ENCODE assay signal across 14 cellular contexts in the genomic region with DNA sequence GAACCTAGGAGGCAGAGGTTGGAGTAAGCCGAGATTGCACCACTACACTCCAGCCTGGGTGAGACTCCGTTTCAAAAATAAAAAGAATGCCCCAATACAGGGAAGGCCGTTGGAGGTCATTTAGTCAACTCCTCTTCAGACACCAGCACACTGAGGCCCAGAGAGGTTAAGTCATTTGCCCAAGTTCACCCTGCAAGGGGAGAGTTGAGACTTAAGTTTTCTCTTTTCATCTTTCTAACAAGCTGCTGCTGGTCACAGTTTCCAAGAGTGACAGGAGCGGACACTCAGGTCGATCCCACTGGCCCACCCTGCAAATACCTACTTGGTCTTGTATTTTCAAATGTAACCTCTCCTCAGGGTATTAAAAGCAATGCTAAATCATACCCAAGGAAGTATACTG. TPM values are rescaled to one million over a fixed set of nuclear protein-coding genes. Genes with fewer than 3 reads are reported as not detected.
A peak's percentile ranks its signal among the peaks of the same experiment; 100 is the strongest.
DNase-seq lines count a peak whose midpoint lies in the region; ATAC-seq, FAIRE-seq and TF ChIP-seq lines count a peak whose summit lies in the region.
"Had no signal": no experiment of that assay in that cellular context is flagged by ENCODE, and none has a peak within 500 bp of the region (broad histone marks: within the 10 kb centered on the region; RNA-seq: fewer than 3 reads in every experiment).

No MANE protein-coding gene starts in this region.

- ATAC-seq in thoracic aorta (ENCODE audit: insufficient number of reproducible peaks, low FRiP score, low read depth): no peak

- no peak overlapping the region for H3K9ac ChIP-seq in colonic mucosa (ENCODE audit: low read depth in 2 of 2, low read length in 2 of 2)

- no peaks in the 10 kb centered on the region for H3K9me3 Mint-ChIP-seq in mesothelial cell of epicardium

- H3F3A ChIP-seq in PC-9 (ENCODE audit: insufficient read depth, low read depth): peaks cover 41% of the 10 kb centered on the region

- H3K36me3 Mint-ChIP-seq in mesothelial cell of epicardium: no peaks in the 10 kb centered on the region

- H3K27me3 ChIP-seq in PC-9 (ENCODE audit: insufficient read depth, low read depth) (no peaks in the 10 kb centered on the region), colonic mucosa (no peaks in the 10 kb centered on the region), thoracic aorta (replicated peaks; ENCODE audit: insufficient read depth) (no peaks in the 10 kb centered on the region)

- no peaks in the 10 kb centered on the region; the same call in 1 of the 2 replicates for H3K9me2 ChIP-seq in PC-9 (ENCODE audit: insufficient read depth)

- H3K79me2 ChIP-seq in PC-9 (ENCODE audit: low read depth): no peaks in the 10 kb centered on the region

- TF ChIP-seq CTCF in PC-9 (conservative IDR thresholded peaks at IDR 0.05) (no peak), colonic mucosa (IDR thresholded peaks at IDR 0.05) (no peak), mesothelial cell of epicardium (IDR thresholded peaks at IDR 0.05; ENCODE audit: unreplicated experiment) (no peak), thoracic aorta (IDR thresholded peaks at IDR 0.05) (no peak)

- H3K4me1 ChIP-seq in PC-9 (replicated peaks; ENCODE audit: insufficient read depth): peaks cover 38% of the 10 kb centered on the region
- H3K4me1 ChIP-seq in colonic mucosa: no peaks in the 10 kb centered on the region
- peaks cover 22 to 35% of the 10 kb centered on the region in 2 donors for H3K4me1 ChIP-seq in thoracic aorta (ENCODE audit: control insufficient read depth in 1 of 2, low read depth in 2 of 2)

- no peaks in the 10 kb centered on the region for H4K20me1 ChIP-seq in PC-9 (ENCODE audit: insufficient read depth)

- BruUV-seq in PC-9 (replicated peaks; lab: Mats Ljungman, UMichigan): no TSS peak

- no peaks in the 10 kb centered on the region for H3K36me3 ChIP-seq in PC-9 (ENCODE audit: low read depth)
- no peaks in the 10 kb centered on the region for H3K36me3 ChIP-seq in colonic mucosa
- no peaks in the 10 kb centered on the region for H3K36me3 ChIP-seq in thoracic aorta

- POLR2A ChIA-PET in PC-9 (lab: Charles Lee; ENCODE audit: unreplicated experiment): interaction anchor here (0.7 to 3.1 kb wide), 3 partner anchors 11 to 91 kb away, joined by 11 to 57 read pairs (median 24); a partner anchor contains a TSS

- DNase-seq in PC-9 (no peak), colonic mucosa (no peak), mesothelial cell of epicardium (ENCODE audit: low spot score in 2 of 2, unreplicated experiment in 2 of 2) (no peak), thoracic aorta (ENCODE audit: low spot score) (no peak), RCC 7860 (ENCODE audit: low spot score) (no peak), epidermal melanocyte (ENCODE audit: insufficient read length, low spot score) (no peak), NCI-H526 (lab: John Stamatoyannopoulos, UW) (no peak)
- DNase-seq: activated CD4-positive, alpha-beta T cell treated with anti-CD3 and anti-CD28 coated beads, Interleukin-2, amount 50 U/mL, for 4 hours; C1 segment of cervical spinal cord; cortex of kidney; DMS79; NCI-H187; NCI-H524; T1000 had no signal

- H3K4me1 Mint-ChIP-seq in mesothelial cell of epicardium: peaks cover 24% of the 10 kb centered on the region

- H3K27ac ChIP-seq in PC-9 (peak overlapping the region; percentile 99), colonic mucosa (peak overlapping the region; percentile 62), thoracic aorta (peak overlapping the region; percentile 89 to 90)

- no peak overlapping the region for H3K4me3 ChIP-seq in PC-9
- H3K4me3 ChIP-seq in colonic mucosa: no peak overlapping the region
- H3K4me3 ChIP-seq in thoracic aorta: no peak overlapping the region

- H3K4me3 Mint-ChIP-seq in mesothelial cell of epicardium: no peak overlapping the region

- no peak overlapping the region for H2AFZ ChIP-seq in PC-9

- no peak overlapping the region for H3K4me2 ChIP-seq in PC-9

- H3K9me3 ChIP-seq in PC-9 (ENCODE audit: insufficient read depth, low read depth) (no peaks in the 10 kb centered on the region), colonic mucosa (no peaks in the 10 kb centered on the region), thoracic aorta (no peaks in the 10 kb centered on the region)

- H3K27me3 Mint-ChIP-seq in mesothelial cell of epicardium (ENCODE audit: low read depth): no peaks in the 10 kb centered on the region

- peak overlapping the region; percentile 63 for H3K27ac Mint-ChIP-seq in mesothelial cell of epicardium

- no peak for FAIRE-seq in RCC 7860 (lab: Jason Lieb, UNC)

- intact Hi-C loops in PC-9 (cut with micrococcal nuclease; ENCODE audit: unreplicated experiment): loop anchor here (2.0 kb wide), 1 partner anchor 79 kb away; no protein-coding TSS in a partner anchor
- intact Hi-C loops in colonic mucosa (cut with DNase I): no loop called here

- CTCF ChIA-PET in PC-9 (lab: Charles Lee): interaction anchor here (0.5 to 1.0 kb wide), 3 partner anchors 24 to 83 kb away, joined by 4 to 6 read pairs (median 6); no protein-coding TSS in a partner anchor

RNA-seq across cellular contexts. Expression of a gene that starts 30.4 kb away (rescaled TPM):
- total RNA-seq in PC-9 (2021): 208 and 225 TPM in 2 replicates
- total RNA-seq in colonic mucosa: 100 to 1,000 TPM in 1 of 2 donors, 10 to 100 TPM in 1; 99.9 to 179 TPM
- total RNA-seq in mesothelial cell of epicardium: 129 to 132 TPM (median 131 TPM) in 3 replicates
- 100 to 1,000 TPM; 346 to 348 TPM for total RNA-seq in thoracic aorta

RNA-seq across cellular contexts. Expression of a gene that starts 56.6 kb away (rescaled TPM):
- total RNA-seq in PC-9 (2021) (90.3 and 94.9 TPM in 2 replicates), colonic mucosa (10 to 100 TPM in 1 of 2 donors, 1 to 10 TPM in 1; 4.0 to 11.4 TPM), mesothelial cell of epicardium (3.4 to 5.1 TPM (median 4.7 TPM) in 3 replicates), thoracic aorta (100 to 1,000 TPM in 1 of 2 donors, 1 to 10 TPM in 1; 8.1 to 100 TPM)
